ENCODE assay signal across 15 cellular contexts in genomic region chr3:64215559-64215958, GRCh38. TPM values are rescaled to one million over a fixed set of nuclear protein-coding genes. Genes with fewer than 3 reads are reported as not detected.
"Had no signal": no experiment of that assay in that cellular context is flagged by ENCODE, and none has a peak within 500 bp of the region (broad histone marks: within the 10 kb centered on the region; RNA-seq: fewer than 3 reads in every experiment).

No MANE protein-coding gene starts in this region.

- H3K27ac ChIP-seq: right lobe of liver had no signal

- H3K4me1 ChIP-seq: right lobe of liver had no signal

- H3K27me3 ChIP-seq: gastrocnemius medialis, right lobe of liver had no signal

- H3K4me1 Mint-ChIP-seq: stimulated activated naive B cell treated with anti-CD40 and anti-IgM and Interleukin-4, amounts not matched to agents 10 μg/mL and 1 μg/mL and 100 μg/mL, for 72 hours had no signal

- H3K36me3 Mint-ChIP-seq: activated naive CD4-positive, alpha-beta T cell treated with anti-CD3 and anti-CD28 coated beads, Interleukin-2, amount 50 U/mL, for 72 hours; naive thymus-derived CD4-positive, alpha-beta T cell; stimulated activated naive B cell treated with anti-CD40 and anti-IgM and Interleukin-4, amounts not matched to agents 10 μg/mL and 1 μg/mL and 100 μg/mL, for 72 hours had no signal

- H3K36me3 ChIP-seq: gastrocnemius medialis had no signal

- DNase-seq: activated T-cell treated with anti-CD3 and anti-CD28 coated beads, Interleukin-2, amount 50 U/mL, for 1 hour; amniotic stem cell; effector CD4-positive, alpha-beta T cell; gastrocnemius medialis; midbrain; naive thymus-derived CD4-positive, alpha-beta T cell; occipital lobe; right lobe of liver; stimulated activated CD4-positive, alpha-beta T cell treated with anti-CD3 and anti-CD28 coated beads, Interleukin-2, amount 100 ng/mL, for 24 hours; stimulated activated naive B cell treated with anti-CD40 and anti-IgM and Interleukin-4, amounts not matched to agents 10 μg/mL and 1 μg/mL and 100 μg/mL, for 72 hours; SW 1271 had no signal

- ATAC-seq: activated CD4-positive, CD25-positive, alpha-beta regulatory T cell treated with anti-CD3 and anti-CD28 coated beads, Interleukin-2, amount 50 U/mL, for 24 hours; activated naive CD4-positive, alpha-beta T cell treated with anti-CD3 and anti-CD28 coated beads, Interleukin-2, amount 50 U/mL, for 72 hours; gastrocnemius medialis; naive thymus-derived CD4-positive, alpha-beta T cell; right lobe of liver; stimulated activated naive B cell treated with anti-CD40 and anti-IgM and Interleukin-4, amounts not matched to agents 10 μg/mL and 1 μg/mL and 100 μg/mL, for 72 hours had no signal

- H3K9me3 Mint-ChIP-seq: T-helper 2 cell treated with Interferon-gamma antibody and Interleukin-4, amounts not matched to agents 5 μg/mL and 100 μg/mL, for 36 hours had no signal

- H3K9me3 ChIP-seq: gastrocnemius medialis, right lobe of liver had no signal

- H3K4me3 ChIP-seq: right lobe of liver had no signal

- H3K27me3 Mint-ChIP-seq: progenitor cell of endocrine pancreas had no signal

- H3K27ac Mint-ChIP-seq: activated naive CD4-positive, alpha-beta T cell treated with anti-CD3 and anti-CD28 coated beads, Interleukin-2, amount 50 U/mL, for 72 hours; naive thymus-derived CD4-positive, alpha-beta T cell; progenitor cell of endocrine pancreas; stimulated activated naive B cell treated with anti-CD40 and anti-IgM and Interleukin-4, amounts not matched to agents 10 μg/mL and 1 μg/mL and 100 μg/mL, for 72 hours; T-helper 2 cell treated with Interferon-gamma antibody and Interleukin-4, amounts not matched to agents 5 μg/mL and 100 μg/mL, for 36 hours had no signal

- H3K4me3 Mint-ChIP-seq: naive thymus-derived CD4-positive, alpha-beta T cell; stimulated activated naive B cell treated with anti-CD40 and anti-IgM and Interleukin-4, amounts not matched to agents 10 μg/mL and 1 μg/mL and 100 μg/mL, for 72 hours; T-helper 2 cell treated with Interferon-gamma antibody and Interleukin-4, amounts not matched to agents 5 μg/mL and 100 μg/mL, for 36 hours had no signal

RNA-seq across cellular contexts. Expression of gene PRICKLE2, which starts 9.7 kb away (rescaled TPM):
- total RNA-seq: activated naive CD4-positive, alpha-beta T cell treated with anti-CD3 and anti-CD28 coated beads, Interleukin-2, amount 50 U/mL, for 72 hours had no signal
- polyA plus RNA-seq: naive thymus-derived CD4-positive, alpha-beta T cell had no signal
